Comparison of ENCODE assay signal across 15 cellular contexts in genomic region chr7:150852371-150852905, GRCh38. TPM values are rescaled to one million over a fixed set of nuclear protein-coding genes. Genes with fewer than 3 reads are reported as not detected.
DNase-seq lines count a peak whose midpoint lies in the region; ATAC-seq and TF ChIP-seq lines count a peak whose summit lies in the region.
"Had no signal": no experiment of that assay in that cellular context is flagged by ENCODE, and none has a peak within 500 bp of the region (broad histone marks: within the 10 kb centered on the region; RNA-seq: fewer than 3 reads in every experiment).

A gene with protein sequence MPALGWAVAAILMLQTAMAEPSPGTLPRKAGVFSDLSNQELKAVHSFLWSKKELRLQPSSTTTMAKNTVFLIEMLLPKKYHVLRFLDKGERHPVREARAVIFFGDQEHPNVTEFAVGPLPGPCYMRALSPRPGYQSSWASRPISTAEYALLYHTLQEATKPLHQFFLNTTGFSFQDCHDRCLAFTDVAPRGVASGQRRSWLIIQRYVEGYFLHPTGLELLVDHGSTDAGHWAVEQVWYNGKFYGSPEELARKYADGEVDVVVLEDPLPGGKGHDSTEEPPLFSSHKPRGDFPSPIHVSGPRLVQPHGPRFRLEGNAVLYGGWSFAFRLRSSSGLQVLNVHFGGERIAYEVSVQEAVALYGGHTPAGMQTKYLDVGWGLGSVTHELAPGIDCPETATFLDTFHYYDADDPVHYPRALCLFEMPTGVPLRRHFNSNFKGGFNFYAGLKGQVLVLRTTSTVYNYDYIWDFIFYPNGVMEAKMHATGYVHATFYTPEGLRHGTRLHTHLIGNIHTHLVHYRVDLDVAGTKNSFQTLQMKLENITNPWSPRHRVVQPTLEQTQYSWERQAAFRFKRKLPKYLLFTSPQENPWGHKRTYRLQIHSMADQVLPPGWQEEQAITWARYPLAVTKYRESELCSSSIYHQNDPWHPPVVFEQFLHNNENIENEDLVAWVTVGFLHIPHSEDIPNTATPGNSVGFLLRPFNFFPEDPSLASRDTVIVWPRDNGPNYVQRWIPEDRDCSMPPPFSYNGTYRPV (plus strand): TSS chr7:150852517. CDS start chr7:150856471, 3,954 bp downstream.

- CTCF ChIA-PET in WTC11 (lab: Charles Lee): interaction anchor here (1.0 to 2.2 kb wide), 4 partner anchors 24 to 166 kb away, joined by 3 to 18 read pairs (median 3); no protein-coding TSS in a partner anchor
- CTCF ChIA-PET in CD4-positive, alpha-beta memory T cell (lab: Charles Lee; ENCODE audit: partially characterized antibody): interaction anchor here (0.7 kb wide), 1 partner anchor 46 kb away, joined by 3 read pairs; no protein-coding TSS in a partner anchor

- no peak within 1 kb of the TSS for H3K27ac Mint-ChIP-seq in WTC11
- H3K27ac Mint-ChIP-seq in CD4-positive, alpha-beta memory T cell: no peak within 1 kb of the TSS
- H3K27ac Mint-ChIP-seq: activated T-cell treated with anti-CD3 and anti-CD28 coated beads, Interleukin-2, amount 50 U/mL, for 24 hours had no signal

- H3K36me3 ChIP-seq in BLaER1: no peaks in the 10 kb centered on the region
- no peaks in the 10 kb centered on the region for H3K36me3 ChIP-seq in Loucy (ENCODE audit: insufficient read depth, low read length)
- no peaks in the 10 kb centered on the region for H3K36me3 ChIP-seq in mucosa of descending colon (ENCODE audit: low read depth)
- no peaks in the 10 kb centered on the region for H3K36me3 ChIP-seq in CD4-positive, alpha-beta memory T cell (ENCODE audit: insufficient read depth, low read length)

- H3K27me3 ChIP-seq in BLaER1: no peaks in the 10 kb centered on the region
- no peaks in the 10 kb centered on the region for H3K27me3 ChIP-seq in Loucy (ENCODE audit: insufficient read depth, low read length, poor library complexity, severe bottlenecking)
- H3K27me3 ChIP-seq in CD4-positive, alpha-beta memory T cell (ENCODE audit: insufficient read depth, low read length): peaks cover 7% of the 10 kb centered on the region

- H3K4me1 ChIP-seq in BLaER1: peaks cover 7% of the 10 kb centered on the region; the same call in 1 of the 2 replicates
- peaks cover 21% of the 10 kb centered on the region for H3K4me1 ChIP-seq in Loucy (ENCODE audit: insufficient read depth, low read length, poor library complexity, severe bottlenecking)
- no peaks in the 10 kb centered on the region for H3K4me1 ChIP-seq in mucosa of descending colon (ENCODE audit: low read depth)
- H3K4me1 ChIP-seq in CD4-positive, alpha-beta memory T cell (ENCODE audit: insufficient read depth, low read length): no peaks in the 10 kb centered on the region

- H3K79me2 ChIP-seq in Loucy (ENCODE audit: insufficient read depth, low read length): no peaks in the 10 kb centered on the region

- H3K4me3 Mint-ChIP-seq in WTC11: no peak within 1 kb of the TSS
- peak within 1 kb of the TSS in 1 of 8 donors; percentile 7 for H3K4me3 Mint-ChIP-seq in CD4-positive, alpha-beta memory T cell
- H3K4me3 Mint-ChIP-seq: activated T-cell treated with anti-CD3 and anti-CD28 coated beads, Interleukin-2, amount 50 U/mL, for 24 hours had no signal

- no peaks in the 10 kb centered on the region for H3K9me3 ChIP-seq in BLaER1
- no peaks in the 10 kb centered on the region for H3K9me3 ChIP-seq in Loucy (ENCODE audit: insufficient read depth, low read depth, low read length)
- no peaks in the 10 kb centered on the region for H3K9me3 ChIP-seq in mucosa of descending colon
- no peaks in the 10 kb centered on the region for H3K9me3 ChIP-seq in CD4-positive, alpha-beta memory T cell (ENCODE audit: control insufficient read depth in 1 of 2, low read length in 2 of 2)

- ATAC-seq in WTC11 (peak; percentile 80), mucosa of descending colon (peak; percentile 99), HG03521 (IDR thresholded peaks at IDR 0.05; ENCODE audit: unreplicated experiment) (no peak), HG03025 (IDR thresholded peaks at IDR 0.05; ENCODE audit: low FRiP score, unreplicated experiment) (no peak)
- ATAC-seq: SK-N-SH treated with all-trans-retinoic acid at 6 μM for 48 hours had no signal

- H4K20me1 ChIP-seq in BLaER1 (no peaks in the 10 kb centered on the region), Loucy (ENCODE audit: insufficient read depth, low read length, poor library complexity, severe bottlenecking) (no peaks in the 10 kb centered on the region)

- peak; percentile 28 for DNase-seq in WTC11 (ENCODE audit: low spot score)
- DNase-seq in mucosa of descending colon: peak; percentile 91 to 97 (median 92)
- DNase-seq in CD4-positive, alpha-beta memory T cell: no peak
- no peak for DNase-seq in superior temporal gyrus (ENCODE audit: extremely low spot score)
- DNase-seq: ACHN; activated T-cell treated with anti-CD3 and anti-CD28 coated beads, Interleukin-2, amount 50 U/mL, for 24 hours; NCI-H1105; NCI-H526 treated with DMSO at 0.1 percent for 48 hours had no signal

- POLR2A ChIA-PET in WTC11 (lab: Charles Lee): interaction anchor here (1.0 kb wide), 1 partner anchor 12 kb away, joined by 3 read pairs; no protein-coding TSS in a partner anchor
- POLR2A ChIA-PET in CD4-positive, alpha-beta memory T cell (lab: Charles Lee; ENCODE audit: partially characterized antibody): no interaction called here

- H3K9ac ChIP-seq in BLaER1 (0 out of 2 replicates have a peak within 1 kb of the TSS, but pooled peaks have one; percentile 19), Loucy (ENCODE audit: low read depth, low read length, poor library complexity, severe bottlenecking) (peak within 1 kb of the TSS; percentile 65)

- H3K36me3 Mint-ChIP-seq in WTC11: no peaks in the 10 kb centered on the region
- H3K36me3 Mint-ChIP-seq in CD4-positive, alpha-beta memory T cell: no peaks in the 10 kb centered on the region

- H3K9me2 ChIP-seq in Loucy (replicated peaks; ENCODE audit: low read depth, low read length): no peaks in the 10 kb centered on the region

- H3K9me3 Mint-ChIP-seq in WTC11: no peaks in the 10 kb centered on the region
- no peaks in the 10 kb centered on the region for H3K9me3 Mint-ChIP-seq in CD4-positive, alpha-beta memory T cell
- H3K9me3 Mint-ChIP-seq: activated T-cell treated with anti-CD3 and anti-CD28 coated beads, Interleukin-2, amount 50 U/mL, for 24 hours had no signal

- H3F3A ChIP-seq in Loucy (ENCODE audit: low read depth): no peaks in the 10 kb centered on the region

- H3K4me3 ChIP-seq in BLaER1: no peak within 1 kb of the TSS
- peak within 1 kb of the TSS; percentile 72 for H3K4me3 ChIP-seq in Loucy (ENCODE audit: low read length, poor library complexity, severe bottlenecking)
- H3K4me3 ChIP-seq in mucosa of descending colon: peak within 1 kb of the TSS; percentile 26
- no peak within 1 kb of the TSS for H3K4me3 ChIP-seq in CD4-positive, alpha-beta memory T cell (ENCODE audit: low read length in 2 of 2)

- H3K4me2 ChIP-seq in BLaER1: peak within 1 kb of the TSS; percentile 17
- H3K4me2 ChIP-seq in Loucy (ENCODE audit: low read depth, low read length, poor library complexity, severe bottlenecking): peak within 1 kb of the TSS; percentile 91

- H3K4me1 Mint-ChIP-seq in WTC11: peaks cover 8% of the 10 kb centered on the region
- peaks cover 0 to 6% (median 0%) of the 10 kb centered on the region in 4 donors for H3K4me1 Mint-ChIP-seq in CD4-positive, alpha-beta memory T cell

- intact Hi-C loops in mucosa of descending colon (cut with DNase I, micrococcal nuclease): no loop called here
- intact Hi-C loops in CD4-positive, alpha-beta memory T cell (cut with micrococcal nuclease): no loop called here

- TF ChIP-seq CTCF in Loucy (conservative IDR thresholded peaks at IDR 0.05; ENCODE audit: low read length): no peak
- TF ChIP-seq CTCF in WTC11 (IDR thresholded peaks at IDR 0.05): no peak
- TF ChIP-seq CTCF in mucosa of descending colon (IDR thresholded peaks at IDR 0.05): no peak

- peak within 1 kb of the TSS; percentile 84 for H2AFZ ChIP-seq in Loucy (ENCODE audit: low read length)

- H3K27ac ChIP-seq in BLaER1: no peak within 1 kb of the TSS
- H3K27ac ChIP-seq in CD4-positive, alpha-beta memory T cell (ENCODE audit: low read depth, low read length): no peak within 1 kb of the TSS

- H3K27me3 Mint-ChIP-seq in WTC11 (ENCODE audit: low read depth): peaks cover 5% of the 10 kb centered on the region
- H3K27me3 Mint-ChIP-seq in CD4-positive, alpha-beta memory T cell: peaks cover 24 to 27% of the 10 kb centered on the region in 2 donors

TF ChIP-seq in WTC11, 78 proteins besides CTCF, POLR2A, EP300 and RAD21 (continues in another document):
- TF ChIP-seq RORB (CRISPR knock-in tag; IDR thresholded peaks at IDR 0.05): no peak
- no peak for TF ChIP-seq TEAD4 (CRISPR knock-in tag; IDR thresholded peaks at IDR 0.05)
- no peak for TF ChIP-seq ZMAT4 (CRISPR knock-in tag; IDR thresholded peaks at IDR 0.05)
- TF ChIP-seq, protein P1, sequence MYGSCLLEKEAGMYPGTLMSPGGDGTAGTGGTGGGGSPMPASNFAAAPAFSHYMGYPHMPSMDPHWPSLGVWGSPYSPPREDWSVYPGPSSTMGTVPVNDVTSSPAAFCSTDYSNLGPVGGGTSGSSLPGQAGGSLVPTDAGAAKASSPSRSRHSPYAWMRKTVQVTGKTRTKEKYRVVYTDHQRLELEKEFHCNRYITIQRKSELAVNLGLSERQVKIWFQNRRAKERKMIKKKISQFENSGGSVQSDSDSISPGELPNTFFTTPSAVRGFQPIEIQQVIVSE (CRISPR knock-in tag; IDR thresholded peaks at IDR 0.05; ENCODE audit: borderline replicate concordance): no peak
- TF ChIP-seq, protein P2, sequence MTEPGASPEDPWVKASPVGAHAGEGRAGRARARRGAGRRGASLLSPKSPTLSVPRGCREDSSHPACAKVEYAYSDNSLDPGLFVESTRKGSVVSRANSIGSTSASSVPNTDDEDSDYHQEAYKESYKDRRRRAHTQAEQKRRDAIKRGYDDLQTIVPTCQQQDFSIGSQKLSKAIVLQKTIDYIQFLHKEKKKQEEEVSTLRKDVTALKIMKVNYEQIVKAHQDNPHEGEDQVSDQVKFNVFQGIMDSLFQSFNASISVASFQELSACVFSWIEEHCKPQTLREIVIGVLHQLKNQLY (CRISPR knock-in tag; IDR thresholded peaks at IDR 0.05): no peak
- TF ChIP-seq FOXK1 (CRISPR knock-in tag; IDR thresholded peaks at IDR 0.05): no peak

RNA-seq across cellular contexts. Expression of the gene that starts here (rescaled TPM):
- 0.17 to 0.39 TPM (median 0.23 TPM) in 3 replicates for total RNA-seq in WTC11 (2021)
- 100 to 1,000 TPM; 249 to 756 (median 606) TPM for total RNA-seq in mucosa of descending colon
- not detected for total RNA-seq in CD4-positive, alpha-beta memory T cell
- not detected for polyA plus RNA-seq in CD4-positive, alpha-beta memory T cell
- total RNA-seq: omental fat pad had no signal
- polyA plus RNA-seq: urinary bladder had no signal

Comparison
In these comparisons a context has a peak if more than half of its experiments do, and no peak if none do; other contexts are left out.
1. RNA of the gene that starts here (total RNA-seq): 249 to 756 TPM in mucosa of descending colon; 0.17 to 0.39 TPM in WTC11 and not detected in CD4-positive, alpha-beta memory T cell; every median in the first group is over 100 times any median in the second.
2. Peak in DNase-seq and ATAC-seq in WTC11; RNA of the gene not detected or under 1 TPM.
3. H3K4me3 ChIP-seq: peak in Loucy (single experiment) and mucosa of descending colon (single experiment); none in BLaER1 (single experiment) and CD4-positive, alpha-beta memory T cell (0 of 2).
4. DNase-seq: peak in mucosa of descending colon (3 of 3); none in CD4-positive, alpha-beta memory T cell (0 of 5) and superior temporal gyrus (single experiment).